In the genomic region with DNA sequence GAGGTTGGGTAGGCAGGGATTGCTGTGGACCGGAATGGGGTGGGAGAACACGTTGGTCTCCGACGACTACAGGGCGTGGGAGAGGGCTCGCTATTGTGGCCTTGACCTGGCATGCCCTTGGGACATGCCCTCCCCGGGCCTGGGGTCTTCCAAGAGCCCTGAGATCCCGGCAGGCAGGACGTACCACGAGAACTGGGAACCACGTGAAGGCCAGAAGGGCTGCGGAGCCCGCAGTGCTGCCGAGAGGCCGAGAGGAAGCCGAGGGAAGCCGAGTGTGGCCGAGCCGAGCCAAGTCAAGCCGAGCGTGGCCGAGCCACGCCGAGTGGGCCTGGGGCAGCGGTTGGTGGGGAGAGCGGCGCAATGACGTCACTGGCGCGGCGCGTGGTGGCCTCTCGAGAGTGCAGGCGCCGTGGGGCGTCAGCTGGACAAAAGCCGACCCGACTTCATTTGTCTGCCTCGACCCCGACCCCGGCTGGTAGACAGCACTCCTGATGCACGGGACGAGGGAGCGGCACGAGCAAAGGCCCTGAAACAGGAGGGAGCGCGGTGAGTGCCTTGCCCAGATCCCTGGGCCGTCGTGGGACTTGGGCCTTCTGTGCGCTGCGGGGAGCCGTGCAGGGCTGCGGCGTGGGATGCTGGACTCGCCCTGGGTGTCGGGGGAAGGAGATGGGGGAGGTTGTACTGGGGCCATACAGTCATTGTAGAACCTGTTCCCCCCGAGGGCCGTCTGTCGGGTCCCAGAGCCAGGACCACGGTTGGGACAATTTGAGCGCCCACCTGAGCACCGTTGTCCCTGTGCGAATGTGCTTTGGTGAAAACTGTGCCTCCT, we compare ENCODE assay signal across 14 cellular contexts. TPM values are rescaled to one million over a fixed set of nuclear protein-coding genes. Genes with fewer than 3 reads are reported as not detected.
DNase-seq lines count a peak whose midpoint lies in the region; ATAC-seq, FAIRE-seq and TF ChIP-seq lines count a peak whose summit lies in the region.
"Had no signal": no experiment of that assay in that cellular context is flagged by ENCODE, and none has a peak within 500 bp of the region (broad histone marks: within the 10 kb centered on the region; RNA-seq: fewer than 3 reads in every experiment).

No MANE protein-coding gene starts in this region.

- H3K27ac ChIP-seq in HepG2 (ENCODE audit: extremely low read length, insufficient read depth, low read length) (no peak overlapping the region), right lobe of liver (no peak overlapping the region), testis (no peak overlapping the region)
- H3K27ac ChIP-seq: coronary artery, lower lobe of right lung, sigmoid colon had no signal

- TF ChIP-seq RAD21 in HepG2 (CRISPR knock-in tag; IDR thresholded peaks at IDR 0.05), result no peak

- no peaks in the 10 kb centered on the region for H3K9me3 Mint-ChIP-seq in activated T-helper 2 cell treated with anti-CD3 and anti-CD28 coated beads, Interferon-gamma antibody, Interleukin-2, Interleukin-4, amounts not matched to agents 10 μg/mL and 5 μg/mL and 100 μg/mL, durations not matched to agents 14 hours and 24 hours and 36 hours

- peaks cover 13% of the 10 kb centered on the region for H3K79me2 ChIP-seq in HepG2 (ENCODE audit: insufficient read depth, low read length)

- WGBS in HepG2 (ENCODE audit: low lambda C conversion rate), result 74% methylated on average over 63 of the region's 63 CpGs
- WGBS in right lobe of liver (ENCODE audit: insufficient coverage, low coverage, low lambda C conversion rate, missing lambda C conversion rate), result 80% methylated on average over 3 of the region's 63 CpGs
- WGBS in testis, 2 donors, result 35 to 73% methylated on average over 11 to 63 of the region's 63 CpGs

- no peak overlapping the region for H3K9ac ChIP-seq in HepG2 (ENCODE audit: insufficient read depth, low read depth, low read length)

- POLR2A ChIA-PET in HepG2 (lab: Yijun Ruan, JAX), result no interaction called here

- no TSS peak for BruUV-seq in HepG2 (replicated peaks; lab: Mats Ljungman, UMichigan)

- H3K4me2 ChIP-seq in HepG2 (ENCODE audit: low read depth, low read length), result no peak overlapping the region

- H4K20me1 ChIP-seq in HepG2 (ENCODE audit: insufficient read depth, low read length), result peaks cover 33% of the 10 kb centered on the region

- in situ Hi-C loops in HepG2 (cut with HindIII; ENCODE audit: extremely low pct_ligation_motif_present, low pct_unique_long_range_greater_than_20kb), result no loop called here

- no peak overlapping the region for H2AFZ ChIP-seq in HepG2 (ENCODE audit: low read length)

- H3K4me3 Mint-ChIP-seq in activated T-helper 2 cell treated with anti-CD3 and anti-CD28 coated beads, Interferon-gamma antibody, Interleukin-2, Interleukin-4, amounts not matched to agents 10 μg/mL and 5 μg/mL and 100 μg/mL, durations not matched to agents 14 hours and 24 hours and 36 hours (ENCODE audit: low read depth), result no peak overlapping the region

- ATAC-seq in HepG2 (peak; percentile 24), right lobe of liver (no peak)

- intact Hi-C loops in HepG2 (cut with micrococcal nuclease; ENCODE audit: unreplicated experiment), result no loop called here
- intact Hi-C loops in right lobe of liver (cut with DNase I), result loop anchor here in 1 of 2 donors (10.0 kb wide), 1 partner anchor 45 kb away; no protein-coding TSS in a partner anchor
- intact Hi-C loops in activated T-helper 2 cell treated with anti-CD3 and anti-CD28 coated beads, Interferon-gamma antibody, Interleukin-2, Interleukin-4, amounts not matched to agents 10 μg/mL and 5 μg/mL and 100 μg/mL, durations not matched to agents 14 hours and 24 hours and 36 hours (cut with micrococcal nuclease), result loop anchor here (10.0 kb wide), 2 partner anchors 375 to 545 kb away; partner anchors contain the start of genes CIITA and ZC3H7A
- intact Hi-C loops in testis (cut with DNase I; ENCODE audit: low total_unique reads), result no loop called here

- H3K4me1 Mint-ChIP-seq in activated T-helper 2 cell treated with anti-CD3 and anti-CD28 coated beads, Interferon-gamma antibody, Interleukin-2, Interleukin-4, amounts not matched to agents 10 μg/mL and 5 μg/mL and 100 μg/mL, durations not matched to agents 14 hours and 24 hours and 36 hours (ENCODE audit: low read depth), result peaks cover 52% of the 10 kb centered on the region

- H3K4me1 ChIP-seq in HepG2 (ENCODE audit: insufficient read depth, low read length) (peaks cover 63% of the 10 kb centered on the region), right lobe of liver (peaks cover 0 to 15% (median 4%) of the 10 kb centered on the region in 4 donors), testis (no peaks in the 10 kb centered on the region)

- CTCF ChIA-PET in HepG2 (lab: Yijun Ruan, JAX; ENCODE audit: low intra/inter-chr PET ratio, low total read pairs), result no interaction called here

- peaks cover 80% of the 10 kb centered on the region for H3K36me3 Mint-ChIP-seq in activated T-helper 2 cell treated with anti-CD3 and anti-CD28 coated beads, Interferon-gamma antibody, Interleukin-2, Interleukin-4, amounts not matched to agents 10 μg/mL and 5 μg/mL and 100 μg/mL, durations not matched to agents 14 hours and 24 hours and 36 hours (ENCODE audit: low read depth)

- FAIRE-seq in HepG2 (lab: Jason Lieb, UNC), result no peak
- FAIRE-seq: RCC 7860 had no signal

- TF ChIP-seq POLR2A in HepG2 (IDR thresholded peaks at IDR 0.05; ENCODE audit: insufficient read depth in 1 of 2, low read depth in 2 of 2, low read length in 2 of 2) (no peak), right lobe of liver (IDR thresholded peaks at IDR 0.05) (no peak), testis (IDR thresholded peaks at IDR 0.05) (no peak)

- no peak for TF ChIP-seq EP300 in HepG2 (IDR thresholded peaks at IDR 0.05; ENCODE audit: low read depth in 2 of 2, low read length in 2 of 2)
- no peak for TF ChIP-seq EP300 in HepG2 (CRISPR knock-in tag; IDR thresholded peaks at IDR 0.05; ENCODE audit: borderline replicate concordance)

- no peak for TF ChIP-seq CTCF in HepG2 (CRISPR knock-in tag; IDR thresholded peaks at IDR 0.05)
- no peak for TF ChIP-seq CTCF in right lobe of liver (IDR thresholded peaks at IDR 0.05)
- no peak for TF ChIP-seq CTCF in testis (IDR thresholded peaks at IDR 0.05)

- H3K27ac Mint-ChIP-seq in activated T-helper 2 cell treated with anti-CD3 and anti-CD28 coated beads, Interferon-gamma antibody, Interleukin-2, Interleukin-4, amounts not matched to agents 10 μg/mL and 5 μg/mL and 100 μg/mL, durations not matched to agents 14 hours and 24 hours and 36 hours, result peak overlapping the region; percentile 51

- H3K27me3 ChIP-seq in HepG2 (ENCODE audit: control insufficient read depth in 1 of 2, insufficient read depth in 2 of 2, low read length in 2 of 2) (no peaks in the 10 kb centered on the region), right lobe of liver (no peaks in the 10 kb centered on the region), testis (no peaks in the 10 kb centered on the region)
- H3K27me3 ChIP-seq: sigmoid colon had no signal

- DNase-seq in HepG2 (ENCODE audit: low spot score) (no peak), right lobe of liver (no peak), testis (peak; percentile 83), cortex of kidney (lab: John Stamatoyannopoulos, UW) (no peak)
- DNase-seq in activated T-helper 2 cell treated with anti-CD3 and anti-CD28 coated beads, Interferon-gamma antibody, Interleukin-2, Interleukin-4, amounts not matched to agents 10 μg/mL and 5 μg/mL and 100 μg/mL, durations not matched to agents 14 hours and 24 hours and 36 hours (ENCODE audit: low spot score), result no peak
- DNase-seq in NK-92 treated with Interleukin-12 subunit alpha and Interleukin-12 subunit beta, amount 100 ng/mL, for 24 hours (lab: John Stamatoyannopoulos, UW), result no peak
- DNase-seq: AML-193, aorta, lower lobe of right lung, NCI-H1417 treated with DMSO at 0.1 percent for 48 hours, sigmoid colon had no signal

- H3K4me3 ChIP-seq in HepG2 (replicated peaks in 1 of 3; ENCODE audit: insufficient read depth in 1 of 3, low read depth in 2 of 3, low read length in 3 of 3) (no peak overlapping the region), right lobe of liver (no peak overlapping the region), testis (peak overlapping the region; percentile 48 to 56)
- H3K4me3 ChIP-seq: coronary artery, lower lobe of right lung, sigmoid colon had no signal

- H3K9me3 ChIP-seq in HepG2 (ENCODE audit: low read length) (no peaks in the 10 kb centered on the region), right lobe of liver (no peaks in the 10 kb centered on the region), testis (no peaks in the 10 kb centered on the region)
- H3K9me3 ChIP-seq: lower lobe of right lung, sigmoid colon had no signal

- H3K36me3 ChIP-seq in HepG2 (replicated peaks in 1 of 2; ENCODE audit: control insufficient read depth in 1 of 2, insufficient read depth in 2 of 2, low read length in 2 of 2), result peaks cover 2 to 6% of the 10 kb centered on the region in 2 experiments; a peak in 4 of 5 replicates
- no peaks in the 10 kb centered on the region for H3K36me3 ChIP-seq in right lobe of liver
- no peaks in the 10 kb centered on the region for H3K36me3 ChIP-seq in testis (ENCODE audit: low read depth, missing control alignments)
- H3K36me3 ChIP-seq: sigmoid colon had no signal

- H3K27me3 Mint-ChIP-seq in activated T-helper 2 cell treated with anti-CD3 and anti-CD28 coated beads, Interferon-gamma antibody, Interleukin-2, Interleukin-4, amounts not matched to agents 10 μg/mL and 5 μg/mL and 100 μg/mL, durations not matched to agents 14 hours and 24 hours and 36 hours (ENCODE audit: low read depth), result no peaks in the 10 kb centered on the region

RNA-seq across cellular contexts. Expression of gene SOCS1, which starts 6.6 kb away (rescaled TPM):
- total RNA-seq in HepG2 (2016; rRNA removed; fragmentation: Illumina TruSeq; extraction: Trizol) (3.3 and 5.3 TPM in 2 replicates), right lobe of liver (10 to 100 TPM in 3 of 6 experiments, 1 to 10 TPM in 2, under 1 TPM in 1; 0.88 to 26.6 (median 10.9) TPM), testis (10 to 100 TPM; 10.7 to 16.8 TPM)
- 5.4 and 8.1 TPM in 2 replicates for total RNA-seq in HepG2 (2016; cell fraction: cytosol; rRNA removed; fragmentation: Illumina TruSeq; extraction: Trizol; ENCODE audit: low read depth)
- total RNA-seq in HepG2 (2016; cell fraction: insoluble cytoplasmic fraction; rRNA removed; fragmentation: Illumina TruSeq; extraction: Trizol), result 2.8 and 4.2 TPM in 2 replicates
- 9.1 and 10.9 TPM in 2 replicates for total RNA-seq in HepG2 (2016; cell fraction: membrane; rRNA removed; fragmentation: Illumina TruSeq; extraction: Trizol)
- total RNA-seq in HepG2 (2016; cell fraction: nucleus; rRNA removed; fragmentation: Illumina TruSeq; extraction: Trizol), result 5.6 and 5.7 TPM in 2 replicates
- polyA plus RNA-seq in HepG2 (2011; rRNA removed) (6.3 and 9.4 TPM in 2 replicates), testis (ENCODE audit: insufficient read depth, low read depth, low replicate concordance) (3.6 TPM)
- 5.3 and 8.4 TPM in 2 replicates for polyA plus RNA-seq in HepG2 (2011; cell fraction: cytosol; rRNA removed)
- polyA plus RNA-seq in HepG2 (2011; cell fraction: nucleus; rRNA removed), result 30.3 and 31.6 TPM in 2 replicates
- polyA plus RNA-seq in HepG2 (2012), result 6.5 and 7.4 TPM in 2 replicates
- 5.5 and 7.8 TPM in 2 replicates for polyA plus RNA-seq in HepG2 (2016; cell fraction: cytosol; fragmentation: Illumina TruSeq; extraction: Trizol; ENCODE audit: low read depth)
- 5.2 and 6.3 TPM in 2 replicates for polyA plus RNA-seq in HepG2 (2016; cell fraction: insoluble cytoplasmic fraction; fragmentation: Illumina TruSeq; extraction: Trizol; ENCODE audit: low read depth)
- 7.1 and 9.9 TPM in 2 replicates for polyA plus RNA-seq in HepG2 (2016; cell fraction: membrane; fragmentation: Illumina TruSeq; extraction: Trizol; ENCODE audit: low read depth)
- polyA plus RNA-seq in HepG2 (2016; cell fraction: nucleus; fragmentation: Illumina TruSeq; extraction: Trizol; ENCODE audit: insufficient read depth, low read depth), result 8.1 and 8.6 TPM in 2 replicates
- polyA minus RNA-seq in HepG2 (2011; rRNA and poly(A)+ RNA removed; ENCODE audit: low replicate concordance), result 3.9 and 31.0 TPM in 2 replicates
- polyA minus RNA-seq in HepG2 (2011; cell fraction: cytosol; rRNA and poly(A)+ RNA removed), result 12.0 and 14.0 TPM in 2 replicates
- polyA minus RNA-seq in HepG2 (2011; cell fraction: nucleus; rRNA and poly(A)+ RNA removed), result 44.8 and 46.1 TPM in 2 replicates
- total RNA-seq in activated T-helper 2 cell treated with anti-CD3 and anti-CD28 coated beads, Interferon-gamma antibody, Interleukin-2, Interleukin-4, amounts not matched to agents 10 μg/mL and 5 μg/mL and 100 μg/mL, durations not matched to agents 14 hours and 24 hours and 36 hours, result 217 and 219 TPM in 2 replicates

RNA-seq across cellular contexts. Expression of gene TNP2, which starts 19.7 kb away (rescaled TPM):
- total RNA-seq in HepG2 (2016; rRNA removed; fragmentation: Illumina TruSeq; extraction: Trizol) (not detected in 2 replicates), right lobe of liver (not detected), testis (10 to 100 TPM; 10.2 to 29.8 TPM)
- not detected in 2 replicates for total RNA-seq in HepG2 (2016; cell fraction: cytosol; rRNA removed; fragmentation: Illumina TruSeq; extraction: Trizol; ENCODE audit: low read depth)
- total RNA-seq in HepG2 (2016; cell fraction: insoluble cytoplasmic fraction; rRNA removed; fragmentation: Illumina TruSeq; extraction: Trizol), result not detected in 2 replicates
- not detected in 2 replicates for total RNA-seq in HepG2 (2016; cell fraction: membrane; rRNA removed; fragmentation: Illumina TruSeq; extraction: Trizol)
- not detected in 2 replicates for total RNA-seq in HepG2 (2016; cell fraction: nucleus; rRNA removed; fragmentation: Illumina TruSeq; extraction: Trizol)
- polyA plus RNA-seq in HepG2 (2011; rRNA removed) (not detected in 2 replicates), testis (ENCODE audit: insufficient read depth, low read depth, low replicate concordance) (38.4 TPM)
- not detected in 2 replicates for polyA plus RNA-seq in HepG2 (2011; cell fraction: cytosol; rRNA removed)
- polyA plus RNA-seq in HepG2 (2011; cell fraction: nucleus; rRNA removed), result not detected in 2 replicates
- not detected in 2 replicates for polyA plus RNA-seq in HepG2 (2012)
- polyA plus RNA-seq in HepG2 (2016; cell fraction: cytosol; fragmentation: Illumina TruSeq; extraction: Trizol; ENCODE audit: low read depth), result not detected in 2 replicates
- not detected in 2 replicates for polyA plus RNA-seq in HepG2 (2016; cell fraction: insoluble cytoplasmic fraction; fragmentation: Illumina TruSeq; extraction: Trizol; ENCODE audit: low read depth)
- not detected in 2 replicates for polyA plus RNA-seq in HepG2 (2016; cell fraction: membrane; fragmentation: Illumina TruSeq; extraction: Trizol; ENCODE audit: low read depth)
- not detected in 2 replicates for polyA plus RNA-seq in HepG2 (2016; cell fraction: nucleus; fragmentation: Illumina TruSeq; extraction: Trizol; ENCODE audit: insufficient read depth, low read depth)
- polyA minus RNA-seq in HepG2 (2011; rRNA and poly(A)+ RNA removed; ENCODE audit: low replicate concordance), result not detected in 2 replicates
- polyA minus RNA-seq in HepG2 (2011; cell fraction: cytosol; rRNA and poly(A)+ RNA removed), result not detected in 2 replicates
- not detected in 2 replicates for polyA minus RNA-seq in HepG2 (2011; cell fraction: nucleus; rRNA and poly(A)+ RNA removed)
- total RNA-seq in activated T-helper 2 cell treated with anti-CD3 and anti-CD28 coated beads, Interferon-gamma antibody, Interleukin-2, Interleukin-4, amounts not matched to agents 10 μg/mL and 5 μg/mL and 100 μg/mL, durations not matched to agents 14 hours and 24 hours and 36 hours, result not detected in 2 replicates
- total RNA-seq: aorta; lower lobe of right lung; sigmoid colon; T-helper 1 cell treated with Interleukin-12 subunit alpha and Interleukin-12 subunit beta and Interleukin-4 antibody, amounts not matched to agents 30 ng/mL and 1 ng/mL, for 36 hours had no signal
- polyA plus RNA-seq: aorta, sigmoid colon had no signal

RNA-seq across cellular contexts. Expression of gene PRM3, which starts 24.0 kb away (rescaled TPM):
- total RNA-seq in HepG2 (2016; rRNA removed; fragmentation: Illumina TruSeq; extraction: Trizol) (not detected in 2 replicates), right lobe of liver (not detected), testis (100 to 1,000 TPM; 109 to 383 TPM)
- not detected in 2 replicates for total RNA-seq in HepG2 (2016; cell fraction: cytosol; rRNA removed; fragmentation: Illumina TruSeq; extraction: Trizol; ENCODE audit: low read depth)
- not detected in 2 replicates for total RNA-seq in HepG2 (2016; cell fraction: insoluble cytoplasmic fraction; rRNA removed; fragmentation: Illumina TruSeq; extraction: Trizol)
- total RNA-seq in HepG2 (2016; cell fraction: membrane; rRNA removed; fragmentation: Illumina TruSeq; extraction: Trizol), result not detected in 2 replicates
- not detected in 2 replicates for total RNA-seq in HepG2 (2016; cell fraction: nucleus; rRNA removed; fragmentation: Illumina TruSeq; extraction: Trizol)
- polyA plus RNA-seq in HepG2 (2011; rRNA removed) (not detected in 2 replicates), testis (ENCODE audit: insufficient read depth, low read depth, low replicate concordance) (51.1 TPM)
- polyA plus RNA-seq in HepG2 (2011; cell fraction: cytosol; rRNA removed), result not detected in 2 replicates
- not detected in 2 replicates for polyA plus RNA-seq in HepG2 (2011; cell fraction: nucleus; rRNA removed)
- polyA plus RNA-seq in HepG2 (2012), result not detected in 2 replicates
- polyA plus RNA-seq in HepG2 (2016; cell fraction: cytosol; fragmentation: Illumina TruSeq; extraction: Trizol; ENCODE audit: low read depth), result not detected in 2 replicates
- not detected in 2 replicates for polyA plus RNA-seq in HepG2 (2016; cell fraction: insoluble cytoplasmic fraction; fragmentation: Illumina TruSeq; extraction: Trizol; ENCODE audit: low read depth)
- not detected in 2 replicates for polyA plus RNA-seq in HepG2 (2016; cell fraction: membrane; fragmentation: Illumina TruSeq; extraction: Trizol; ENCODE audit: low read depth)
- not detected in 2 replicates for polyA plus RNA-seq in HepG2 (2016; cell fraction: nucleus; fragmentation: Illumina TruSeq; extraction: Trizol; ENCODE audit: insufficient read depth, low read depth)
- not detected in 2 replicates for polyA minus RNA-seq in HepG2 (2011; rRNA and poly(A)+ RNA removed; ENCODE audit: low replicate concordance)
- polyA minus RNA-seq in HepG2 (2011; cell fraction: cytosol; rRNA and poly(A)+ RNA removed), result not detected in 2 replicates
- 2.8 TPM in 1 of 2 replicates, not detected in the other for polyA minus RNA-seq in HepG2 (2011; cell fraction: nucleus; rRNA and poly(A)+ RNA removed)
- not detected in 2 replicates for total RNA-seq in activated T-helper 2 cell treated with anti-CD3 and anti-CD28 coated beads, Interferon-gamma antibody, Interleukin-2, Interleukin-4, amounts not matched to agents 10 μg/mL and 5 μg/mL and 100 μg/mL, durations not matched to agents 14 hours and 24 hours and 36 hours
- total RNA-seq: aorta; lower lobe of right lung; sigmoid colon; T-helper 1 cell treated with Interleukin-12 subunit alpha and Interleukin-12 subunit beta and Interleukin-4 antibody, amounts not matched to agents 30 ng/mL and 1 ng/mL, for 36 hours had no signal
- polyA plus RNA-seq: aorta, sigmoid colon had no signal

RNA-seq across cellular contexts. Expression of gene PRM2, which starts 26.8 kb away (rescaled TPM):
- total RNA-seq in HepG2 (2016; rRNA removed; fragmentation: Illumina TruSeq; extraction: Trizol) (not detected in 2 replicates), right lobe of liver (not detected), testis (over 10,000 TPM in 1 of 2 donors, 1,000 to 10,000 TPM in 1; 3,179 to 16,461 TPM)
- 0.61 TPM in 1 of 2 replicates, not detected in the other for total RNA-seq in HepG2 (2016; cell fraction: cytosol; rRNA removed; fragmentation: Illumina TruSeq; extraction: Trizol; ENCODE audit: low read depth)
- not detected in 2 replicates for total RNA-seq in HepG2 (2016; cell fraction: insoluble cytoplasmic fraction; rRNA removed; fragmentation: Illumina TruSeq; extraction: Trizol)
- total RNA-seq in HepG2 (2016; cell fraction: membrane; rRNA removed; fragmentation: Illumina TruSeq; extraction: Trizol), result 0.28 and 0.52 TPM in 2 replicates
- not detected in 2 replicates for total RNA-seq in HepG2 (2016; cell fraction: nucleus; rRNA removed; fragmentation: Illumina TruSeq; extraction: Trizol)
- polyA plus RNA-seq in HepG2 (2011; rRNA removed) (0.54 TPM in 1 of 2 replicates, not detected in the other), testis (ENCODE audit: insufficient read depth, low read depth, low replicate concordance) (12,441 TPM)
- polyA plus RNA-seq in HepG2 (2011; cell fraction: cytosol; rRNA removed), result 0.19 and 0.26 TPM in 2 replicates
- polyA plus RNA-seq in HepG2 (2011; cell fraction: nucleus; rRNA removed), result not detected in 2 replicates
- not detected in 2 replicates for polyA plus RNA-seq in HepG2 (2012)
- 1.6 and 2.0 TPM in 2 replicates for polyA plus RNA-seq in HepG2 (2016; cell fraction: cytosol; fragmentation: Illumina TruSeq; extraction: Trizol; ENCODE audit: low read depth)
- polyA plus RNA-seq in HepG2 (2016; cell fraction: insoluble cytoplasmic fraction; fragmentation: Illumina TruSeq; extraction: Trizol; ENCODE audit: low read depth), result 0.56 TPM in 1 of 2 replicates, not detected in the other
- 0.55 and 0.73 TPM in 2 replicates for polyA plus RNA-seq in HepG2 (2016; cell fraction: membrane; fragmentation: Illumina TruSeq; extraction: Trizol; ENCODE audit: low read depth)
- not detected in 2 replicates for polyA plus RNA-seq in HepG2 (2016; cell fraction: nucleus; fragmentation: Illumina TruSeq; extraction: Trizol; ENCODE audit: insufficient read depth, low read depth)
- polyA minus RNA-seq in HepG2 (2011; rRNA and poly(A)+ RNA removed; ENCODE audit: low replicate concordance), result not detected in 2 replicates
- not detected in 2 replicates for polyA minus RNA-seq in HepG2 (2011; cell fraction: cytosol; rRNA and poly(A)+ RNA removed)
- polyA minus RNA-seq in HepG2 (2011; cell fraction: nucleus; rRNA and poly(A)+ RNA removed), result not detected in 2 replicates
- total RNA-seq in activated T-helper 2 cell treated with anti-CD3 and anti-CD28 coated beads, Interferon-gamma antibody, Interleukin-2, Interleukin-4, amounts not matched to agents 10 μg/mL and 5 μg/mL and 100 μg/mL, durations not matched to agents 14 hours and 24 hours and 36 hours, result not detected in 2 replicates
- total RNA-seq: aorta; lower lobe of right lung; sigmoid colon; T-helper 1 cell treated with Interleukin-12 subunit alpha and Interleukin-12 subunit beta and Interleukin-4 antibody, amounts not matched to agents 30 ng/mL and 1 ng/mL, for 36 hours had no signal
- polyA plus RNA-seq: aorta, sigmoid colon had no signal

RNA-seq across cellular contexts. Expression of gene PRM1, which starts 31.7 kb away (rescaled TPM):
- total RNA-seq in HepG2 (2016; rRNA removed; fragmentation: Illumina TruSeq; extraction: Trizol) (not detected in 2 replicates), right lobe of liver (not detected), testis (over 10,000 TPM in 1 of 2 donors, 1,000 to 10,000 TPM in 1; 7,819 to 32,936 TPM)
- not detected in 2 replicates for total RNA-seq in HepG2 (2016; cell fraction: cytosol; rRNA removed; fragmentation: Illumina TruSeq; extraction: Trizol; ENCODE audit: low read depth)
- not detected in 2 replicates for total RNA-seq in HepG2 (2016; cell fraction: insoluble cytoplasmic fraction; rRNA removed; fragmentation: Illumina TruSeq; extraction: Trizol)
- not detected in 2 replicates for total RNA-seq in HepG2 (2016; cell fraction: membrane; rRNA removed; fragmentation: Illumina TruSeq; extraction: Trizol)
- not detected in 2 replicates for total RNA-seq in HepG2 (2016; cell fraction: nucleus; rRNA removed; fragmentation: Illumina TruSeq; extraction: Trizol)
- polyA plus RNA-seq in HepG2 (2011; rRNA removed) (not detected in 2 replicates), testis (ENCODE audit: insufficient read depth, low read depth, low replicate concordance) (15,171 TPM)
- 0.44 TPM in 1 of 2 replicates, not detected in the other for polyA plus RNA-seq in HepG2 (2011; cell fraction: cytosol; rRNA removed)
- not detected in 2 replicates for polyA plus RNA-seq in HepG2 (2011; cell fraction: nucleus; rRNA removed)
- polyA plus RNA-seq in HepG2 (2012), result not detected in 2 replicates
- polyA plus RNA-seq in HepG2 (2016; cell fraction: cytosol; fragmentation: Illumina TruSeq; extraction: Trizol; ENCODE audit: low read depth), result not detected in 2 replicates
- not detected in 2 replicates for polyA plus RNA-seq in HepG2 (2016; cell fraction: insoluble cytoplasmic fraction; fragmentation: Illumina TruSeq; extraction: Trizol; ENCODE audit: low read depth)
- polyA plus RNA-seq in HepG2 (2016; cell fraction: membrane; fragmentation: Illumina TruSeq; extraction: Trizol; ENCODE audit: low read depth), result not detected in 2 replicates
- polyA plus RNA-seq in HepG2 (2016; cell fraction: nucleus; fragmentation: Illumina TruSeq; extraction: Trizol; ENCODE audit: insufficient read depth, low read depth), result not detected in 2 replicates
- not detected in 2 replicates for polyA minus RNA-seq in HepG2 (2011; rRNA and poly(A)+ RNA removed; ENCODE audit: low replicate concordance)
- polyA minus RNA-seq in HepG2 (2011; cell fraction: cytosol; rRNA and poly(A)+ RNA removed), result not detected in 2 replicates
- not detected in 2 replicates for polyA minus RNA-seq in HepG2 (2011; cell fraction: nucleus; rRNA and poly(A)+ RNA removed)
- not detected in 2 replicates for total RNA-seq in activated T-helper 2 cell treated with anti-CD3 and anti-CD28 coated beads, Interferon-gamma antibody, Interleukin-2, Interleukin-4, amounts not matched to agents 10 μg/mL and 5 μg/mL and 100 μg/mL, durations not matched to agents 14 hours and 24 hours and 36 hours
- total RNA-seq: aorta; lower lobe of right lung; sigmoid colon; T-helper 1 cell treated with Interleukin-12 subunit alpha and Interleukin-12 subunit beta and Interleukin-4 antibody, amounts not matched to agents 30 ng/mL and 1 ng/mL, for 36 hours had no signal
- polyA plus RNA-seq: aorta, sigmoid colon had no signal

Comparison
In these comparisons a context has a peak if more than half of its experiments do, and no peak if none do; other contexts are left out.
1. H3K4me3 ChIP-seq: peak in testis (2 of 2); none in HepG2 (0 of 3) and right lobe of liver (0 of 3).
2. RNA of gene TNP2, which starts 19.7 kb away (total RNA-seq): 10.2 to 29.8 TPM in testis; not detected in HepG2, not detected in right lobe of liver and not detected in activated T-helper 2 cell treated with anti-CD3 and anti-CD28 coated beads, Interferon-gamma antibody, Interleukin-2, Interleukin-4, amounts not matched to agents 10 μg/mL and 5 μg/mL and 100 μg/mL, durations not matched to agents 14 hours and 24 hours and 36 hours; every median in the first group is over 10 times any median in the second.
3. RNA of gene PRM3, which starts 24.0 kb away (total RNA-seq): 109 to 383 TPM in testis; not detected in HepG2, not detected in right lobe of liver and not detected in activated T-helper 2 cell treated with anti-CD3 and anti-CD28 coated beads, Interferon-gamma antibody, Interleukin-2, Interleukin-4, amounts not matched to agents 10 μg/mL and 5 μg/mL and 100 μg/mL, durations not matched to agents 14 hours and 24 hours and 36 hours; every median in the first group is over 10 times any median in the second.